Comparison of ENCODE assay signal across 30 cellular contexts in genomic region chr2:81234711-81235110, GRCh38.
"Had no signal": no experiment of that assay in that cellular context is flagged by ENCODE, and none has a peak within 500 bp of the region (broad histone marks: within the 10 kb centered on the region; RNA-seq: fewer than 3 reads in every experiment).

No MANE protein-coding gene starts in this region.

- H3K79me2 ChIP-seq: parathyroid adenoma had no signal

- H3K36me3 ChIP-seq: left lung, lower lobe of right lung, neural progenitor cell, neutrophil, right atrium auricular region, right lobe of liver, tibial nerve, uterus had no signal

- H3K4me2 ChIP-seq: neural progenitor cell, smooth muscle cell had no signal

- H3K27ac ChIP-seq: left lung, lower lobe of right lung, neural progenitor cell, neutrophil, parathyroid adenoma, psoas muscle, right atrium auricular region, right lobe of liver, tibial nerve, uterus had no signal

- H3K4me1 ChIP-seq: left lung, lower lobe of right lung, neural progenitor cell, parathyroid adenoma, psoas muscle, right atrium auricular region, right lobe of liver, tibial nerve, uterus had no signal

- H3K27me3 ChIP-seq: left lung, neural progenitor cell, neutrophil, right atrium auricular region, right lobe of liver, tibial nerve, uterus had no signal

- H3K27me3 Mint-ChIP-seq: naive B cell; stimulated activated memory B cell treated with anti-CD40 and anti-IgM and Interleukin-4, amounts not matched to agents 10 μg/mL and 1 μg/mL and 100 μg/mL, for 72 hours; stimulated activated naive CD8-positive, alpha-beta T cell treated with anti-CD3 and anti-CD28 coated beads, Interleukin-15, amount 100 ng/mL, for 72 hours; type B pancreatic cell had no signal

- H3K4me3 Mint-ChIP-seq: immature natural killer cell; mesothelial cell of epicardium; naive B cell; natural killer cell; nephron progenitor cell; neural progenitor cell; stimulated activated memory B cell treated with anti-CD40 and anti-IgM and Interleukin-4, amounts not matched to agents 10 μg/mL and 1 μg/mL and 100 μg/mL, for 72 hours; stimulated activated naive CD8-positive, alpha-beta T cell treated with anti-CD3 and anti-CD28 coated beads, Interleukin-15, amount 100 ng/mL, for 72 hours; type B pancreatic cell had no signal

- H3K9me3 Mint-ChIP-seq: nephron progenitor cell, neural progenitor cell, type B pancreatic cell had no signal

- H3K4me3 ChIP-seq: left lung, lower lobe of right lung, neural progenitor cell, psoas muscle, right atrium auricular region, right lobe of liver, smooth muscle cell, tibial nerve, uterus had no signal

- DNase-seq: hypothalamus; immature natural killer cell; kidney; left colon; left lung; lower lobe of right lung; mesendoderm; naive B cell; natural killer cell; nephron progenitor cell; occipital lobe; psoas muscle; right lobe of liver; stimulated activated CD4-positive, alpha-beta T cell treated with anti-CD3 and anti-CD28 coated beads, Interleukin-1b, Interleukin-23, amount 100 ng/mL, for 48 hours; stimulated activated CD4-positive, alpha-beta T cell treated with anti-CD3 and anti-CD28 coated beads, Interleukin-2, amount 100 ng/mL, for 48 hours; stimulated activated CD4-positive, alpha-beta T cell treated with anti-CD3 and anti-CD28 coated beads, Interleukin-4, amount 100 ng/mL, for 4 hours; stimulated activated CD8-positive, alpha-beta memory T cell treated with anti-CD3 and anti-CD28 coated beads, Interleukin-4, amount 100 ng/mL, for 48 hours; stimulated activated naive CD4-positive, alpha-beta T cell treated with Interleukin-2 at 50 U/mL for 16 hours; stimulated activated naive CD8-positive, alpha-beta T cell treated with anti-CD3 and anti-CD28 coated beads, Interleukin-15, amount 100 ng/mL, for 72 hours; substantia nigra; uterus had no signal

- H3K9ac ChIP-seq: neural progenitor cell, parathyroid adenoma had no signal

- H3K36me3 Mint-ChIP-seq: immature natural killer cell; mesothelial cell of epicardium; naive B cell; neural progenitor cell; stimulated activated memory B cell treated with anti-CD40 and anti-IgM and Interleukin-4, amounts not matched to agents 10 μg/mL and 1 μg/mL and 100 μg/mL, for 72 hours; type B pancreatic cell had no signal

- H3K9me3 ChIP-seq: left lung, lower lobe of right lung, neutrophil, psoas muscle, right atrium auricular region, right lobe of liver, tibial nerve, uterus had no signal

- H3K4me1 Mint-ChIP-seq: immature natural killer cell; naive B cell; natural killer cell; nephron progenitor cell; neural progenitor cell; stimulated activated memory B cell treated with anti-CD40 and anti-IgM and Interleukin-4, amounts not matched to agents 10 μg/mL and 1 μg/mL and 100 μg/mL, for 72 hours; stimulated activated naive CD8-positive, alpha-beta T cell treated with anti-CD3 and anti-CD28 coated beads, Interleukin-15, amount 100 ng/mL, for 72 hours had no signal

- H3K27ac Mint-ChIP-seq: immature natural killer cell; mesothelial cell of epicardium; naive B cell; natural killer cell; nephron progenitor cell; neural progenitor cell; stimulated activated memory B cell treated with anti-CD40 and anti-IgM and Interleukin-4, amounts not matched to agents 10 μg/mL and 1 μg/mL and 100 μg/mL, for 72 hours; stimulated activated naive CD8-positive, alpha-beta T cell treated with anti-CD3 and anti-CD28 coated beads, Interleukin-15, amount 100 ng/mL, for 72 hours; type B pancreatic cell had no signal

- H2AFZ ChIP-seq: neural progenitor cell, parathyroid adenoma had no signal
